In genomic region chr2:126406267-126406666, GRCh38 we compare ENCODE assay signal across 7 cellular contexts.
"Had no signal": no experiment of that assay in that cellular context is flagged by ENCODE, and none has a peak within 500 bp of the region (broad histone marks: within the 10 kb centered on the region; RNA-seq: fewer than 3 reads in every experiment).

No MANE protein-coding gene starts in this region.

- H3K4me3 ChIP-seq: K562 had no signal

- H3K4me2 ChIP-seq: KMS-11 had no signal

- H3K27ac ChIP-seq: HL-60, KMS-11 had no signal

- ATAC-seq: K562 had no signal

- FAIRE-seq: HTR-8/SVneo, K562 had no signal

- H3K9ac ChIP-seq: KMS-11 had no signal

- DNase-seq: IMR-90, KBM-7, KG1 had no signal
